In the genomic region with DNA sequence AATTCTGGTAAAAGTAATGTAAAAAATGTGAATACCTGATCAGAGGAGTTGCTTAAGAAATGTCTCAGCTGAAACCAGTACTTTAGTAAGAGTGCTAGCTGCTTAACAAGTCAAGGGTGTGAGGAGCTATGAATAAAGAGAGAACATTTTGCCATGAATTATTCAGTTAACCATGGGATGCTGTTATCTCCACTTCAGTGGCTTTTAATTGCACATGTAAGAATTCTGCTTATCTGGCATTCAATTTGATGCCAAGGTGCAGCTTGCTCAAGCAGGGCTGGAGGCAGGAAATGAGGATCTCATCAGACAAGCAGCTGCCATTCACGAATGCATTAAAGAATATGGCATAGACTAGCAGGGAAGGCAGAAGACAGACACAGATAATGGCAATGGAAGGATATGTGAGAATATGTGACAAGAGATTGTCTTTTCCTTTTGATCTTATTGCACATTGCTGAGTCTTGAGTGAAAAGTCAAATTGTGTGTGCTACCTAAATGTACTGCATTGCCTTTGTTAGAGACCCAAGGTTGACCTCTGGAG, we compare ENCODE assay signal across 33 cellular contexts.
DNase-seq lines count a peak whose midpoint lies in the region; ATAC-seq and TF ChIP-seq lines count a peak whose summit lies in the region.
"Had no signal": no experiment of that assay in that cellular context is flagged by ENCODE, and none has a peak within 500 bp of the region (broad histone marks: within the 10 kb centered on the region; RNA-seq: fewer than 3 reads in every experiment).

No MANE protein-coding gene starts in this region.

- no peak for ATAC-seq in HG03457 (IDR thresholded peaks at IDR 0.05; ENCODE audit: unreplicated experiment)
- ATAC-seq: A549; activated CD8-positive, alpha-beta memory T cell treated with anti-CD3 and anti-CD28 coated beads, Interleukin-2, amount 10 ng/mL, durations not matched to agents 7 days and 5 days; activated T-cell treated with anti-CD3 and anti-CD28 coated beads, Interleukin-2, amount 50 U/mL, for 72 hours; heart left ventricle; left colon; Panc1; stimulated activated naive CD8-positive, alpha-beta T cell treated with anti-CD3 and anti-CD28 coated beads, Interleukin-15, Interleukin-2, amounts not matched to agents 100 U/mL and 50 U/mL, for 24 hours had no signal

- TF ChIP-seq CTCF in A673 (conservative IDR thresholded peaks at IDR 0.05; ENCODE audit: low read depth, low read length), result no peak
- no peak for TF ChIP-seq CTCF in tibial artery (IDR thresholded peaks at IDR 0.05)

- H3K27me3 ChIP-seq in A673 (replicated peaks; ENCODE audit: insufficient read depth, low read depth, low read length, poor library complexity) (no peaks in the 10 kb centered on the region), tibial artery (no peaks in the 10 kb centered on the region)
- H3K27me3 ChIP-seq: adrenal gland, heart left ventricle, vagina had no signal

- H3K36me3 ChIP-seq in A673 (ENCODE audit: insufficient read depth, low read length, poor library complexity, severe bottlenecking) (no peaks in the 10 kb centered on the region), tibial artery (no peaks in the 10 kb centered on the region)
- H3K36me3 ChIP-seq: adrenal gland, HAP-1, heart left ventricle, vagina had no signal

- H3K27ac ChIP-seq in A673 (ENCODE audit: low read depth, low read length, poor library complexity, severe bottlenecking), result no peak overlapping the region
- no peak overlapping the region for H3K27ac ChIP-seq in tibial artery
- H3K27ac ChIP-seq: A549, adrenal gland, epithelial cell of prostate, heart left ventricle, skin epidermis, vagina had no signal

- DNase-seq in A673 (ENCODE audit: low spot score) (peak; percentile 8), NCI-H1694 (lab: John Stamatoyannopoulos, UW) (peak; percentile 18), astrocyte of the hippocampus (ENCODE audit: low read depth, low spot score) (peak; percentile 65), medulla oblongata (ENCODE audit: extremely low spot score) (peak; percentile 2), NCI-H187 (lab: John Stamatoyannopoulos, UW) (no peak), tibial artery (no peak)
- DNase-seq in activated naive CD4-positive, alpha-beta T cell (lab: John Stamatoyannopoulos, UW), result no peak
- DNase-seq: activated CD4-positive, alpha-beta T cell treated with anti-CD3 and anti-CD28 coated beads, Interleukin-2, amount 50 U/mL, for 1 hour; activated CD8-positive, alpha-beta memory T cell treated with anti-CD3 and anti-CD28 coated beads, Interleukin-2, amount 10 ng/mL, durations not matched to agents 7 days and 5 days; activated naive CD4-positive, alpha-beta T cell treated with Interleukin-2 at 50 U/mL for 16 hours; activated T-cell treated with anti-CD3 and anti-CD28 coated beads, Interleukin-2, amount 50 U/mL, for 72 hours; adrenal gland; Caco-2; DND-41; effector CD4-positive, alpha-beta T cell; heart left ventricle; left colon; mesenchymal stem cell; NCI-H1092 treated with DMSO at 0.1 percent for 48 hours; NCI-H2081; NCI-H510A treated with DMSO at 0.1 percent for 48 hours; NK-92 treated with Interleukin-12 subunit alpha and Interleukin-12 subunit beta, amount 100 ng/mL, for 24 hours; SHP77; stimulated activated naive CD8-positive, alpha-beta T cell treated with anti-CD3 and anti-CD28 coated beads, Interleukin-15, Interleukin-2, amounts not matched to agents 100 U/mL and 50 U/mL, for 24 hours; SW 1271; T1000 had no signal

- intact Hi-C loops in A673 (cut with micrococcal nuclease; ENCODE audit: unreplicated experiment) (no loop called here), tibial artery (cut with DNase I; ENCODE audit: low total_unique reads) (no loop called here)

- H3K9me3 ChIP-seq in A673 (ENCODE audit: low read depth, low read length, poor library complexity, severe bottlenecking), result no peaks in the 10 kb centered on the region
- H3K9me3 ChIP-seq in tibial artery, result no peaks in the 10 kb centered on the region
- H3K9me3 ChIP-seq: A549, adrenal gland, HAP-1, heart left ventricle, vagina had no signal

- H3K4me1 ChIP-seq in A673 (ENCODE audit: insufficient read depth, low read length, poor library complexity, severe bottlenecking), result no peaks in the 10 kb centered on the region
- no peaks in the 10 kb centered on the region for H3K4me1 ChIP-seq in tibial artery
- H3K4me1 ChIP-seq: A549, adrenal gland, HAP-1, heart left ventricle, vagina had no signal

- POLR2A ChIA-PET in A673 (lab: Charles Lee; ENCODE audit: low non-redundant PET), result no interaction called here

- no TSS peak for BruUV-seq in A673 (replicated peaks; lab: Mats Ljungman, UMichigan)

- H3K4me3 ChIP-seq in A673 (ENCODE audit: low read depth, low read length, poor library complexity, severe bottlenecking) (no peak overlapping the region), tibial artery (no peak overlapping the region)
- H3K4me3 ChIP-seq: A549, adrenal gland, HAP-1, heart left ventricle, skin epidermis, vagina had no signal

- CTCF ChIA-PET in A673 (lab: Charles Lee), result no interaction called here

Comparison
In these comparisons a context has a peak if more than half of its experiments do, and no peak if none do; other contexts are left out.
1. DNase-seq: peak in A673 (single experiment), NCI-H1694 (single experiment), astrocyte of the hippocampus (single experiment) and medulla oblongata (single experiment); none in NCI-H187 (0 of 2), tibial artery (0 of 2) and activated naive CD4-positive, alpha-beta T cell (0 of 4).